ENCODE assay signal across 8 cellular contexts in genomic region chrX:37302569-37302968, GRCh38. TPM values are rescaled to one million over a fixed set of nuclear protein-coding genes. Genes with fewer than 3 reads are reported as not detected.
DNase-seq lines count a peak whose midpoint lies in the region; ATAC-seq, FAIRE-seq and TF ChIP-seq lines count a peak whose summit lies in the region.

No MANE protein-coding gene starts in this region.

- H3K36me3 Mint-ChIP-seq in natural killer cell treated with Interleukin-12 subunit alpha and Interleukin-12 subunit beta and Interleukin-15 and Interleukin-18, amount 100 ng/mL, for 72 hours, result no peaks in the 10 kb centered on the region

- no peak for ATAC-seq in lung (ENCODE audit: insufficient read depth, low FRiP score)
- no peak for ATAC-seq in natural killer cell treated with Interleukin-12 subunit alpha and Interleukin-12 subunit beta and Interleukin-15 and Interleukin-18, amount 100 ng/mL, for 72 hours
- ATAC-seq in GM21717 (IDR thresholded peaks at IDR 0.05; ENCODE audit: unreplicated experiment), result no peak

- no peak overlapping the region for H3K27ac Mint-ChIP-seq in natural killer cell treated with Interleukin-12 subunit alpha and Interleukin-12 subunit beta and Interleukin-15 and Interleukin-18, amount 100 ng/mL, for 72 hours

- dilution Hi-C loops in endothelial cell of umbilical vein (cut with MboI; ENCODE audit: extremely low pct_ligation_motif_present, low sequenced_read_pairs), result no loop called here

- H3K9ac ChIP-seq in endothelial cell of umbilical vein (replicated peaks; ENCODE audit: extremely low read depth, insufficient read depth, low read length), result no peak overlapping the region

- H3K27me3 ChIP-seq in endothelial cell of umbilical vein (ENCODE audit: control insufficient read depth in 2 of 2, insufficient read depth in 2 of 2, low read length in 2 of 2) (no peaks in the 10 kb centered on the region), lung (ENCODE audit: control insufficient read depth, insufficient read depth) (no peaks in the 10 kb centered on the region)

- H3K4me3 Mint-ChIP-seq in natural killer cell treated with Interleukin-12 subunit alpha and Interleukin-12 subunit beta and Interleukin-15 and Interleukin-18, amount 100 ng/mL, for 72 hours, result no peak overlapping the region

- intact Hi-C loops in endothelial cell of umbilical vein (cut with micrococcal nuclease), result loop anchor here (1.0 kb wide), 1 partner anchor 523 kb away; no protein-coding TSS in a partner anchor

- TF ChIP-seq POLR2A in endothelial cell of umbilical vein (IDR thresholded peaks at IDR 0.05; ENCODE audit: low read depth, low read length), result no peak

- H3K9me1 ChIP-seq in endothelial cell of umbilical vein (replicated peaks; ENCODE audit: control insufficient read depth, extremely low read depth, insufficient read depth, low read length), result no peaks in the 10 kb centered on the region

- no peaks in the 10 kb centered on the region for H3K4me1 ChIP-seq in endothelial cell of umbilical vein (ENCODE audit: control insufficient read depth, extremely low read depth, insufficient read depth, low read length)
- H3K4me1 ChIP-seq in lung (ENCODE audit: control insufficient read depth in 2 of 2, insufficient read depth in 2 of 2, low read length in 2 of 2), result no peaks in the 10 kb centered on the region

- H3K4me3 ChIP-seq in endothelial cell of umbilical vein (replicated peaks in 1 of 3; ENCODE audit: insufficient read depth in 1 of 3, low read depth in 1 of 3, low read length in 3 of 3) (no peak overlapping the region), lung (no peak overlapping the region)

- no peaks in the 10 kb centered on the region for H3K4me1 Mint-ChIP-seq in natural killer cell treated with Interleukin-12 subunit alpha and Interleukin-12 subunit beta and Interleukin-15 and Interleukin-18, amount 100 ng/mL, for 72 hours (ENCODE audit: low read depth in 2 of 2)

- TF ChIP-seq CTCF in D721Med (IDR thresholded peaks at IDR 0.05; ENCODE audit: insufficient read depth, missing control alignments) (peak; percentile 13), endothelial cell of umbilical vein (IDR thresholded peaks at IDR 0.05; ENCODE audit: extremely low read depth in 1 of 2, insufficient read depth in 1 of 2, low read depth in 1 of 2, low read length in 2 of 2) (peak; percentile 32 to 47), lung (IDR thresholded peaks at IDR 0.05; ENCODE audit: control extremely low read depth, extremely low read depth) (peak; percentile 12)

- peaks cover 0 to 1% of the 10 kb centered on the region in 2 donors for H3K27me3 Mint-ChIP-seq in natural killer cell treated with Interleukin-12 subunit alpha and Interleukin-12 subunit beta and Interleukin-15 and Interleukin-18, amount 100 ng/mL, for 72 hours

- H4K20me1 ChIP-seq in endothelial cell of umbilical vein (replicated peaks; ENCODE audit: control insufficient read depth, extremely low read depth, insufficient read depth, low read length), result no peaks in the 10 kb centered on the region

- H2AFZ ChIP-seq in endothelial cell of umbilical vein (ENCODE audit: low read depth, low read length), result no peak overlapping the region

- H3K36me3 ChIP-seq in endothelial cell of umbilical vein (ENCODE audit: control insufficient read depth in 2 of 2, extremely low read depth in 1 of 2, insufficient read depth in 2 of 2, low read length in 2 of 2) (no peaks in the 10 kb centered on the region), lung (ENCODE audit: control insufficient read depth in 2 of 2, insufficient read depth in 2 of 2, low read length in 2 of 2) (no peaks in the 10 kb centered on the region)

- H3K9me3 Mint-ChIP-seq in natural killer cell treated with Interleukin-12 subunit alpha and Interleukin-12 subunit beta and Interleukin-15 and Interleukin-18, amount 100 ng/mL, for 72 hours, result peaks cover 10% of the 10 kb centered on the region

- no peaks in the 10 kb centered on the region for H3K9me3 ChIP-seq in endothelial cell of umbilical vein (replicated peaks; ENCODE audit: control insufficient read depth, insufficient read depth, low read length)
- H3K9me3 ChIP-seq in lung (ENCODE audit: control insufficient read depth in 2 of 2, insufficient read depth in 1 of 2, low read length in 1 of 2), result peaks cover 0 to 5% of the 10 kb centered on the region in 2 donors

- H3K27ac ChIP-seq in endothelial cell of umbilical vein (ENCODE audit: insufficient read depth, low read depth, low read length) (no peak overlapping the region), lung (ENCODE audit: low read depth in 1 of 2, low read length in 1 of 2) (no peak overlapping the region)

- CTCF ChIA-PET in endothelial cell of umbilical vein (lab: Charles Lee), result interaction anchor here (0.9 kb wide), 1 partner anchor 523 kb away, joined by 3 read pairs; no protein-coding TSS in a partner anchor

- DNase-seq in D721Med (ENCODE audit: insufficient read length, low spot score) (no peak), NCI-H1694 (lab: John Stamatoyannopoulos, UW) (peak; percentile 1), endothelial cell of umbilical vein (ENCODE audit: low read depth, low spot score) (peak; percentile 43), lung (ENCODE audit: low spot score) (no peak), NCI-H345 (lab: John Stamatoyannopoulos, UW) (no peak), DMS114 treated with DMSO at 0.1 percent for 48 hours (lab: John Stamatoyannopoulos, UW; ENCODE audit: unreplicated experiment) (no peak)
- no peak for DNase-seq in natural killer cell treated with Interleukin-12 subunit alpha and Interleukin-12 subunit beta and Interleukin-15 and Interleukin-18, amount 100 ng/mL, for 72 hours (ENCODE audit: low spot score)

- H3K79me2 ChIP-seq in endothelial cell of umbilical vein (ENCODE audit: control insufficient read depth, insufficient read depth, low read length), result no peaks in the 10 kb centered on the region

- no TSS peak for BruUV-seq in endothelial cell of umbilical vein (replicated peaks; lab: Mats Ljungman, UMichigan)

- FAIRE-seq in D721Med (lab: Jason Lieb, UNC) (no peak), endothelial cell of umbilical vein (lab: Jason Lieb, UNC) (peak; percentile 87)

- POLR2A ChIA-PET in endothelial cell of umbilical vein (lab: Charles Lee), result no interaction called here

- no peak overlapping the region for H3K4me2 ChIP-seq in endothelial cell of umbilical vein (ENCODE audit: insufficient read depth, low read length)

- 38% methylated on average over 1 of the region's 1 CpG for WGBS in lung, 2 donors

TF ChIP-seq in endothelial cell of umbilical vein, 7 proteins besides CTCF, POLR2A, EP300 and RAD21:
- TF ChIP-seq GATA2 (IDR thresholded peaks at IDR 0.05; ENCODE audit: insufficient read depth, insufficient read length, low read depth, low read length) (no peak), POLR2AphosphoS5 (IDR thresholded peaks at IDR 0.05; ENCODE audit: insufficient read depth, low read depth, low read length) (no peak), FOS (IDR thresholded peaks at IDR 0.05; ENCODE audit: borderline replicate concordance, insufficient read depth, low read length) (no peak), MYC (IDR thresholded peaks at IDR 0.05; ENCODE audit: low read depth, low read length) (no peak), JUN (IDR thresholded peaks at IDR 0.05; ENCODE audit: borderline replicate concordance, insufficient read depth, insufficient read length, low read depth) (no peak), MAX (IDR thresholded peaks at IDR 0.05; ENCODE audit: insufficient read depth, insufficient read length) (no peak), EZH2 (IDR thresholded peaks at IDR 0.05; ENCODE audit: borderline replicate concordance, low read depth, low read length, severe bottlenecking) (no peak)

RNA-seq across cellular contexts. Expression of gene PRRG1, which starts 46.6 kb away (rescaled TPM):
- 28.3 and 37.6 TPM in 2 replicates for total RNA-seq in endothelial cell of umbilical vein
- 46.3 TPM in 2 replicates for polyA plus RNA-seq in endothelial cell of umbilical vein
- 22.4 and 22.5 TPM in 2 replicates for polyA plus RNA-seq in endothelial cell of umbilical vein (2011; cell fraction: cytosol; rRNA removed)
- polyA plus RNA-seq in endothelial cell of umbilical vein (2011; cell fraction: nucleus; rRNA removed), result 29.3 and 33.3 TPM in 2 replicates
- 28.8 and 39.5 TPM in 2 replicates for polyA plus RNA-seq in endothelial cell of umbilical vein (2012)
- 91.0 and 105 TPM in 2 replicates for polyA minus RNA-seq in endothelial cell of umbilical vein
- polyA minus RNA-seq in endothelial cell of umbilical vein (2011; cell fraction: cytosol; rRNA and poly(A)+ RNA removed), result 10.9 TPM
- 57.9 and 77.3 TPM in 2 replicates for polyA minus RNA-seq in endothelial cell of umbilical vein (2011; cell fraction: nucleus; rRNA and poly(A)+ RNA removed)
- 10 to 100 TPM in 1 of 2 donors, 1 to 10 TPM in 1; 4.7 to 15.0 TPM for total RNA-seq in lung
- polyA plus RNA-seq in lung, result 1 to 10 TPM; 2.1 to 3.0 TPM
- not detected for total RNA-seq in natural killer cell treated with Interleukin-12 subunit alpha and Interleukin-12 subunit beta and Interleukin-15 and Interleukin-18, amount 100 ng/mL, for 72 hours

Comparison
In these comparisons a context has a peak if more than half of its experiments do, and no peak if none do; other contexts are left out.
1. DNase-seq: peak in NCI-H1694 (single experiment) and endothelial cell of umbilical vein (single experiment); none in D721Med (single experiment), lung (single experiment), NCI-H345 (single experiment), natural killer cell treated with Interleukin-12 subunit alpha and Interleukin-12 subunit beta and Interleukin-15 and Interleukin-18, amount 100 ng/mL, for 72 hours (single experiment) and DMS114 treated with DMSO at 0.1 percent for 48 hours (single experiment).
2. RNA of gene PRRG1, which starts 46.6 kb away (total RNA-seq): 28.3 to 37.6 TPM in endothelial cell of umbilical vein and 4.7 to 15.0 TPM in lung; not detected in natural killer cell treated with Interleukin-12 subunit alpha and Interleukin-12 subunit beta and Interleukin-15 and Interleukin-18, amount 100 ng/mL, for 72 hours; every median in the first group is over 4 times any median in the second.
3. Peak in every context shown above with its lines, with median percentiles within 50 percentile points of each other: CTCF ChIP-seq.